1 cellular context compared by ENCODE assay signal in the genomic region with DNA sequence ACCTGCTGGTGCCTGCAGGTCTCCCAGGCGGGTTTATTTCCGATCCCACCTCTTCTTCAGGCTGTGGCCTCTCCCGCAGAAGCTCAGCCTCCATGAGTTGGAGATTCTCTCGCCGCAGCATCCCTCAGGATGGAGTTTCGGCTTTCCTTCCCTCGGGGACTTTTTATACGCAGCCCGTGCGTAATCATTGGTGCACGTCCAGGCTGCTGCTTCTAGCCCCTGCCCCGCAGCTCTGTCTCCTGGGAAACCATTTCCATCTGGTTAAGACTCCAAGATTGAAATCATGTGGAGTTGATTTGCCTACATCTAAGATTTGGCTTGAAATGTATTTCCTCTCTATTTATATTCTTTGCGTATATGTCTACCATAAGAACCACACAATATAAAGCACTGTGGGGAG.
TF ChIP-seq lines count a peak whose summit lies in the region.

No MANE protein-coding gene starts in this region.

TF ChIP-seq in SK-N-SH, 30 proteins besides CTCF, POLR2A, EP300 and RAD21:
- TF ChIP-seq TAF1 (IDR thresholded peaks at IDR 0.05; ENCODE audit: borderline replicate concordance, low read depth, low read length) (no peak), SMC3 (IDR thresholded peaks at IDR 0.05; ENCODE audit: low read depth, low read length) (no peak), TCF12 (IDR thresholded peaks at IDR 0.05) (peak; percentile 42; the same call in 1 of the 2 replicates), FOXM1 (IDR thresholded peaks at IDR 0.05; ENCODE audit: low read depth) (no peak), POLR2AphosphoS5 (IDR thresholded peaks at IDR 0.05; ENCODE audit: low read depth, low read length) (no peak), FOSL2 (IDR thresholded peaks at IDR 0.05; ENCODE audit: borderline replicate concordance, low read depth) (no peak), NFIC (IDR thresholded peaks at IDR 0.05; ENCODE audit: borderline replicate concordance) (no peak)
- TF ChIP-seq, protein P1, sequence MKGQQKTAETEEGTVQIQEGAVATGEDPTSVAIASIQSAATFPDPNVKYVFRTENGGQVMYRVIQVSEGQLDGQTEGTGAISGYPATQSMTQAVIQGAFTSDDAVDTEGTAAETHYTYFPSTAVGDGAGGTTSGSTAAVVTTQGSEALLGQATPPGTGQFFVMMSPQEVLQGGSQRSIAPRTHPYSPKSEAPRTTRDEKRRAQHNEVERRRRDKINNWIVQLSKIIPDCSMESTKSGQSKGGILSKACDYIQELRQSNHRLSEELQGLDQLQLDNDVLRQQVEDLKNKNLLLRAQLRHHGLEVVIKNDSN (IDR thresholded peaks at IDR 0.05; ENCODE audit: borderline replicate concordance, low read depth), result no peak
